ENCODE assay signal across 12 cellular contexts in genomic region chr15:45618813-45619212, GRCh38. TPM values are rescaled to one million over a fixed set of nuclear protein-coding genes. Genes with fewer than 3 reads are reported as not detected.
DNase-seq lines count a peak whose midpoint lies in the region; ATAC-seq and TF ChIP-seq lines count a peak whose summit lies in the region.
"Had no signal": no experiment of that assay in that cellular context is flagged by ENCODE, and none has a peak within 500 bp of the region (broad histone marks: within the 10 kb centered on the region; RNA-seq: fewer than 3 reads in every experiment).

No MANE protein-coding gene starts in this region.

- H3K27ac ChIP-seq in sigmoid colon: no peak overlapping the region

- no peak overlapping the region for H3K4me3 Mint-ChIP-seq in activated T-cell treated with anti-CD3 and anti-CD28 coated beads, Interleukin-2, amount 50 U/mL, for 72 hours
- H3K4me3 Mint-ChIP-seq in WTC11: no peak overlapping the region
- no peak overlapping the region for H3K4me3 Mint-ChIP-seq in stimulated activated naive B cell treated with anti-CD40 and anti-IgM and Interleukin-4, amounts not matched to agents 10 μg/mL and 1 μg/mL and 100 μg/mL, for 72 hours
- H3K4me3 Mint-ChIP-seq: immature natural killer cell; naive thymus-derived CD4-positive, alpha-beta T cell had no signal

- intact Hi-C loops in sigmoid colon (cut with DNase I): no loop called here

- H3K27me3 ChIP-seq in sigmoid colon: no peaks in the 10 kb centered on the region

- no peak for DNase-seq in activated T-cell treated with anti-CD3 and anti-CD28 coated beads, Interleukin-2, amount 50 U/mL, for 72 hours
- no peak for DNase-seq in activated T-cell treated with anti-CD3 and anti-CD28 coated beads for 4 hours
- peak; percentile 66 for DNase-seq in NAMALWA (ENCODE audit: low spot score)
- DNase-seq in WTC11 (ENCODE audit: low spot score): no peak
- DNase-seq in stimulated activated naive B cell treated with anti-CD40 and anti-IgM and Interleukin-4, amounts not matched to agents 10 μg/mL and 1 μg/mL and 100 μg/mL, for 72 hours: no peak
- DNase-seq in glomerular visceral epithelial cell (ENCODE audit: extremely low spot score): no peak
- no peak for DNase-seq in sigmoid colon
- DNase-seq in GM10248 (ENCODE audit: extremely low spot score): no peak
- DNase-seq: NCI-H2029 treated with DMSO at 0.1 percent for 48 hours; stimulated activated CD4-positive, alpha-beta T cell treated with anti-CD3 and anti-CD28 coated beads, Interleukin-12 subunit alpha, Interleukin-12 subunit beta, amount 100 ng/mL, for 4 hours had no signal

- peak; percentile 55 to 65 for ATAC-seq in activated T-cell treated with anti-CD3 and anti-CD28 coated beads, Interleukin-2, amount 50 U/mL, for 72 hours (replicated peaks in 1 of 2)
- ATAC-seq in WTC11: no peak
- ATAC-seq in stimulated activated naive B cell treated with anti-CD40 and anti-IgM and Interleukin-4, amounts not matched to agents 10 μg/mL and 1 μg/mL and 100 μg/mL, for 72 hours (replicated peaks): peak; percentile 27 to 56
- ATAC-seq: naive thymus-derived CD4-positive, alpha-beta T cell had no signal

- no peaks in the 10 kb centered on the region for H3K36me3 ChIP-seq in sigmoid colon

- CTCF ChIA-PET in WTC11 (lab: Charles Lee): no interaction called here
- CTCF ChIA-PET in GM10248 (lab: Yijun Ruan, JAX): no interaction called here

- peaks cover 0 to 6% (median 0%) of the 10 kb centered on the region in 4 donors for H3K4me1 ChIP-seq in sigmoid colon

- peaks cover 0 to 2% of the 10 kb centered on the region in 2 donors for H3K9me3 Mint-ChIP-seq in activated T-cell treated with anti-CD3 and anti-CD28 coated beads, Interleukin-2, amount 50 U/mL, for 72 hours
- peaks cover 6% of the 10 kb centered on the region for H3K9me3 Mint-ChIP-seq in WTC11
- H3K9me3 Mint-ChIP-seq in stimulated activated naive B cell treated with anti-CD40 and anti-IgM and Interleukin-4, amounts not matched to agents 10 μg/mL and 1 μg/mL and 100 μg/mL, for 72 hours: peaks cover 4% of the 10 kb centered on the region in 2 donors

- TF ChIP-seq EP300 in sigmoid colon (IDR thresholded peaks at IDR 0.05): no peak

- no peak for TF ChIP-seq POLR2A in sigmoid colon (IDR thresholded peaks at IDR 0.05)

- POLR2A ChIA-PET in WTC11 (lab: Charles Lee) (interaction anchor here (0.6 kb wide), 1 partner anchor 650 kb away, joined by 5 read pairs; no protein-coding TSS in a partner anchor), GM10248 (lab: Yijun Ruan, JAX) (no interaction called here)

- H3K9me3 ChIP-seq in sigmoid colon: no peaks in the 10 kb centered on the region

- H3K27ac Mint-ChIP-seq in activated T-cell treated with anti-CD3 and anti-CD28 coated beads, Interleukin-2, amount 50 U/mL, for 72 hours: no peak overlapping the region
- no peak overlapping the region for H3K27ac Mint-ChIP-seq in WTC11
- no peak overlapping the region for H3K27ac Mint-ChIP-seq in stimulated activated naive B cell treated with anti-CD40 and anti-IgM and Interleukin-4, amounts not matched to agents 10 μg/mL and 1 μg/mL and 100 μg/mL, for 72 hours
- H3K27ac Mint-ChIP-seq: immature natural killer cell; naive thymus-derived CD4-positive, alpha-beta T cell had no signal

- H3K4me3 ChIP-seq in sigmoid colon: no peak overlapping the region

- TF ChIP-seq CTCF in WTC11 (IDR thresholded peaks at IDR 0.05) (no peak), sigmoid colon (IDR thresholded peaks at IDR 0.05) (no peak), GM10248 (IDR thresholded peaks at IDR 0.05; ENCODE audit: control extremely low read depth, extremely low read depth, low read depth, missing control alignments) (no peak)

- H3K27me3 Mint-ChIP-seq in activated T-cell treated with anti-CD3 and anti-CD28 coated beads, Interleukin-2, amount 50 U/mL, for 72 hours (ENCODE audit: low read depth): no peaks in the 10 kb centered on the region
- H3K27me3 Mint-ChIP-seq in WTC11 (ENCODE audit: low read depth): peaks cover 23% of the 10 kb centered on the region
- no peaks in the 10 kb centered on the region for H3K27me3 Mint-ChIP-seq in stimulated activated naive B cell treated with anti-CD40 and anti-IgM and Interleukin-4, amounts not matched to agents 10 μg/mL and 1 μg/mL and 100 μg/mL, for 72 hours

- 88 to 90% methylated on average over 5 of the region's 5 CpGs for WGBS in sigmoid colon, 2 donors

- H3K4me1 Mint-ChIP-seq in activated T-cell treated with anti-CD3 and anti-CD28 coated beads, Interleukin-2, amount 50 U/mL, for 72 hours (ENCODE audit: low read depth): no peaks in the 10 kb centered on the region
- no peaks in the 10 kb centered on the region for H3K4me1 Mint-ChIP-seq in WTC11
- H3K4me1 Mint-ChIP-seq in stimulated activated naive B cell treated with anti-CD40 and anti-IgM and Interleukin-4, amounts not matched to agents 10 μg/mL and 1 μg/mL and 100 μg/mL, for 72 hours: no peaks in the 10 kb centered on the region
- H3K4me1 Mint-ChIP-seq: immature natural killer cell had no signal

- no peaks in the 10 kb centered on the region for H3K36me3 Mint-ChIP-seq in activated T-cell treated with anti-CD3 and anti-CD28 coated beads, Interleukin-2, amount 50 U/mL, for 72 hours (ENCODE audit: insufficient read depth in 2 of 2)
- no peaks in the 10 kb centered on the region for H3K36me3 Mint-ChIP-seq in WTC11
- peaks cover 10 to 15% of the 10 kb centered on the region in 2 donors for H3K36me3 Mint-ChIP-seq in stimulated activated naive B cell treated with anti-CD40 and anti-IgM and Interleukin-4, amounts not matched to agents 10 μg/mL and 1 μg/mL and 100 μg/mL, for 72 hours

TF ChIP-seq in WTC11, 78 proteins besides CTCF, POLR2A, EP300 and RAD21:
- TF ChIP-seq CREB1 (CRISPR knock-in tag; IDR thresholded peaks at IDR 0.05) (no peak), HMGA2 (CRISPR knock-in tag; IDR thresholded peaks at IDR 0.05) (peak; percentile 88)

RNA-seq across cellular contexts. Expression of gene SQOR, which starts 16.0 kb away (rescaled TPM):
- 100 to 1,000 TPM; 108 to 166 TPM for total RNA-seq in activated T-cell treated with anti-CD3 and anti-CD28 coated beads, Interleukin-2, amount 50 U/mL, for 72 hours
- total RNA-seq in WTC11 (2021): 0.44 to 0.72 TPM (median 0.69 TPM) in 3 replicates
- 10 to 100 TPM; 60.4 to 83.4 (median 67.7) TPM for total RNA-seq in sigmoid colon
- 100 to 1,000 TPM; 275 to 415 (median 355) TPM for polyA plus RNA-seq in sigmoid colon

RNA-seq across cellular contexts. Expression of gene BLOC1S6, which starts 31.6 kb away (rescaled TPM):
- 10 to 100 TPM; 52.5 to 60.0 TPM for total RNA-seq in activated T-cell treated with anti-CD3 and anti-CD28 coated beads, Interleukin-2, amount 50 U/mL, for 72 hours
- total RNA-seq in WTC11 (2021) (28.7 to 31.6 TPM (median 29.1 TPM) in 3 replicates), sigmoid colon (10 to 100 TPM; 40.2 to 89.1 (median 74.7) TPM)
- 10 to 100 TPM; 23.2 to 26.4 (median 25.7) TPM for polyA plus RNA-seq in sigmoid colon

Comparison
In these comparisons a context has a peak if more than half of its experiments do, and no peak if none do; other contexts are left out.
1. RNA of gene SQOR, which starts 16.0 kb away (total RNA-seq): 108 to 166 TPM in activated T-cell treated with anti-CD3 and anti-CD28 coated beads, Interleukin-2, amount 50 U/mL, for 72 hours and 60.4 to 83.4 TPM in sigmoid colon; 0.44 to 0.72 TPM in WTC11; every median in the first group is over 10 times any median in the second.